ENCODE assay signal across 8 cellular contexts in the genomic region with DNA sequence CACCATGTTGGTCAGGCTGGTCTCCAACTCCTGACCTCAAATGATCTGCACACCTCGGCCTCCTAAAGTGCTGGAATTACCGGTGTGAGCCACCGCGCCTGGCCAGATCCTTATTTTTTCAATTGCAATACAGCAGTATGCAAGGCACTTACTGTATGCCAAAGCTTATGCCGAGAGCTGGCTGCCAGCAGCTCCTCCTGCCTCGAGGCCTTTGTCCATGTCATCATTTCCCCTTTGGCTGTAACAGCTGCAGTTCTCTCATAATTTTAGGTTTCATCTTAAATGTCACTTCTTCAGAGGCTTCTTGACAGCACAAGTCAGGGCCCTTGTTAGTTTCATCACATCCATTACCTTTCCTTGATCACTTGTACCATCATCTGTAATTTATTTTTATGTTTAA. TPM values are rescaled to one million over a fixed set of nuclear protein-coding genes. Genes with fewer than 3 reads are reported as not detected.
DNase-seq lines count a peak whose midpoint lies in the region; ATAC-seq and TF ChIP-seq lines count a peak whose summit lies in the region.

No MANE protein-coding gene starts in this region.

- H3K4me1 ChIP-seq in smooth muscle cell (ENCODE audit: low read depth), result peaks cover 25% of the 10 kb centered on the region

- H3K27me3 Mint-ChIP-seq in activated CD4-positive, alpha-beta T cell treated with anti-CD3 and anti-CD28 coated beads, Interleukin-2, amount 10 ng/mL, durations not matched to agents 7 days and 5 days, result no peaks in the 10 kb centered on the region

- H3K27ac Mint-ChIP-seq in activated CD4-positive, alpha-beta T cell treated with anti-CD3 and anti-CD28 coated beads, Interleukin-2, amount 10 ng/mL, durations not matched to agents 7 days and 5 days, result peak overlapping the region; percentile 100

- no peaks in the 10 kb centered on the region for H3K27me3 ChIP-seq in smooth muscle cell (ENCODE audit: low read depth)

- POLR2A ChIA-PET in activated CD4-positive, alpha-beta T cell treated with anti-CD3 and anti-CD28 coated beads, Interleukin-2, amount 10 ng/mL, durations not matched to agents 7 days and 5 days (lab: Charles Lee), result no interaction called here
- POLR2A ChIA-PET in RWPE1 (lab: Yijun Ruan, JAX; ENCODE audit: low non-redundant PET), result no interaction called here

- H3F3A ChIP-seq in smooth muscle cell (ENCODE audit: low read depth), result no peaks in the 10 kb centered on the region

- TF ChIP-seq CTCF in RWPE1 (conservative IDR thresholded peaks at IDR 0.05; ENCODE audit: low read depth) (no peak), smooth muscle cell (IDR thresholded peaks at IDR 0.05; ENCODE audit: borderline replicate concordance, insufficient read depth, poor library complexity, severe bottlenecking) (no peak)

- intact Hi-C loops in Right ventricle myocardium inferior (cut with DNase I), result loop anchor here (5.0 kb wide), 1 partner anchor 41 kb away; no protein-coding TSS in a partner anchor

- H3K4me3 Mint-ChIP-seq in activated CD4-positive, alpha-beta T cell treated with anti-CD3 and anti-CD28 coated beads, Interleukin-2, amount 10 ng/mL, durations not matched to agents 7 days and 5 days, result peak overlapping the region; percentile 93

- no peak for DNase-seq in activated CD4-positive, alpha-beta T cell treated with anti-CD3 and anti-CD28 coated beads, Interleukin-2, amount 10 ng/mL, durations not matched to agents 7 days and 5 days
- no peak for DNase-seq in activated CD4-positive, alpha-beta T cell treated with anti-CD3 and anti-CD28 coated beads, Interleukin-2, amount 50 U/mL, for 48 hours
- DNase-seq in RWPE1 (ENCODE audit: low spot score) (no peak), fibroblast of gingiva (ENCODE audit: low read depth) (peak; percentile 71), smooth muscle cell (lab: John Stamatoyannopoulos, UW; ENCODE audit: unreplicated experiment) (no peak), SW480 (ENCODE audit: low spot score) (no peak), SKM-1 (lab: John Stamatoyannopoulos, UW; ENCODE audit: unreplicated experiment) (no peak), Right ventricle myocardium inferior (ENCODE audit: missing footprints) (no peak)

- 70% methylated on average over 6 of the region's 6 CpGs for WGBS in smooth muscle cell (ENCODE audit: low lambda C conversion rate)

- CTCF ChIA-PET in activated CD4-positive, alpha-beta T cell treated with anti-CD3 and anti-CD28 coated beads, Interleukin-2, amount 10 ng/mL, durations not matched to agents 7 days and 5 days (lab: Charles Lee), result interaction anchor here (0.7 to 2.4 kb wide), 6 partner anchors 9 to 194 kb away, joined by 3 to 11 read pairs (median 4); no protein-coding TSS in a partner anchor
- CTCF ChIA-PET in RWPE1 (lab: Yijun Ruan, JAX), result interaction anchor here (0.6 kb wide), 1 partner anchor 25 kb away, joined by 3 read pairs; no protein-coding TSS in a partner anchor

- no peak overlapping the region for H3K4me3 ChIP-seq in smooth muscle cell

- peaks cover 7% of the 10 kb centered on the region for H3K9me3 Mint-ChIP-seq in activated CD4-positive, alpha-beta T cell treated with anti-CD3 and anti-CD28 coated beads, Interleukin-2, amount 10 ng/mL, durations not matched to agents 7 days and 5 days

- peaks cover 29% of the 10 kb centered on the region for H4K20me1 ChIP-seq in smooth muscle cell (ENCODE audit: low read depth)

- no peak overlapping the region for H2AFZ ChIP-seq in smooth muscle cell (ENCODE audit: low read depth)

- peaks cover 42% of the 10 kb centered on the region for H3K4me1 Mint-ChIP-seq in activated CD4-positive, alpha-beta T cell treated with anti-CD3 and anti-CD28 coated beads, Interleukin-2, amount 10 ng/mL, durations not matched to agents 7 days and 5 days

- H3K36me3 ChIP-seq in smooth muscle cell (ENCODE audit: low read depth), result no peaks in the 10 kb centered on the region

- no peak overlapping the region for H3K9ac ChIP-seq in smooth muscle cell (ENCODE audit: low read depth)

- no peak overlapping the region for H3K4me2 ChIP-seq in smooth muscle cell

- H3K27ac ChIP-seq in RWPE1, result peak overlapping the region; percentile 71
- peak overlapping the region; percentile 95 for H3K27ac ChIP-seq in smooth muscle cell (ENCODE audit: low read depth)

- ATAC-seq in Right ventricle myocardium inferior, result no peak

- peaks cover 34% of the 10 kb centered on the region for H3K79me2 ChIP-seq in smooth muscle cell (ENCODE audit: low read depth)

- no peaks in the 10 kb centered on the region for H3K9me3 ChIP-seq in smooth muscle cell (replicated peaks; ENCODE audit: low read depth)

- H3K36me3 Mint-ChIP-seq in activated CD4-positive, alpha-beta T cell treated with anti-CD3 and anti-CD28 coated beads, Interleukin-2, amount 10 ng/mL, durations not matched to agents 7 days and 5 days (ENCODE audit: low read depth), result peaks cover 50% of the 10 kb centered on the region

RNA-seq across cellular contexts. Expression of a gene that starts 1.5 kb away (rescaled TPM):
- total RNA-seq in activated CD4-positive, alpha-beta T cell treated with anti-CD3 and anti-CD28 coated beads, Interleukin-2, amount 10 ng/mL, durations not matched to agents 7 days and 5 days, result 10 to 100 TPM; 92.4 to 95.7 TPM
- total RNA-seq in smooth muscle cell (62.9 and 70.3 TPM in 2 replicates), Right ventricle myocardium inferior (75.5 TPM)
- 68.5 and 78.2 TPM in 2 replicates for polyA plus RNA-seq in smooth muscle cell

RNA-seq across cellular contexts. Expression of a gene that starts 30.9 kb away (rescaled TPM):
- 10 to 100 TPM; 21.0 to 21.6 TPM for total RNA-seq in activated CD4-positive, alpha-beta T cell treated with anti-CD3 and anti-CD28 coated beads, Interleukin-2, amount 10 ng/mL, durations not matched to agents 7 days and 5 days
- total RNA-seq in smooth muscle cell (6.5 and 7.4 TPM in 2 replicates), Right ventricle myocardium inferior (4.1 TPM)
- polyA plus RNA-seq in smooth muscle cell, result 4.6 and 8.8 TPM in 2 replicates
